16 cellular contexts compared by ENCODE assay signal in genomic region chr14:75675265-75675960, GRCh38. TPM values are rescaled to one million over a fixed set of nuclear protein-coding genes. Genes with fewer than 3 reads are reported as not detected.
DNase-seq lines count a peak whose midpoint lies in the region; ATAC-seq and TF ChIP-seq lines count a peak whose summit lies in the region.
"Had no signal": no experiment of that assay in that cellular context is flagged by ENCODE, and none has a peak within 500 bp of the region (broad histone marks: within the 10 kb centered on the region; RNA-seq: fewer than 3 reads in every experiment).

No MANE protein-coding gene starts in this region.

- 86 to 100% methylated on average over 1 to 2 of the region's 2 CpGs for WGBS in endodermal cell (ENCODE audit: insufficient coverage in 1 of 2, insufficient read length in 1 of 2), 2 experiments

- no peak overlapping the region for H3K27ac Mint-ChIP-seq in endodermal cell
- H3K27ac Mint-ChIP-seq: activated T-helper 2 cell treated with anti-CD3 and anti-CD28 coated beads, Interferon-gamma antibody, Interleukin-2, Interleukin-4, amounts not matched to agents 10 μg/mL and 5 μg/mL and 100 μg/mL, durations not matched to agents 14 hours and 24 hours and 36 hours; T-helper 17 cell had no signal

- peaks cover 33% of the 10 kb centered on the region for H3K36me3 ChIP-seq in endodermal cell (ENCODE audit: control insufficient read depth, insufficient read depth, low read length)
- H3K36me3 ChIP-seq: thyroid gland had no signal

- no peaks in the 10 kb centered on the region for H3K4me1 ChIP-seq in endodermal cell (ENCODE audit: control insufficient read depth, insufficient read depth, low read length)
- H3K4me1 ChIP-seq: thyroid gland had no signal

- TF ChIP-seq CTCF in NB4 (IDR thresholded peaks at IDR 0.05; ENCODE audit: low read depth, low read length) (no peak), endodermal cell (conservative IDR thresholded peaks at IDR 0.05) (peak; percentile 76)

- peaks cover 42% of the 10 kb centered on the region for H3K36me3 Mint-ChIP-seq in endodermal cell (ENCODE audit: low read depth)

- peaks cover 5% of the 10 kb centered on the region for H3K27me3 Mint-ChIP-seq in endodermal cell (ENCODE audit: insufficient read depth)
- H3K27me3 Mint-ChIP-seq: T-helper 17 cell had no signal

- peak; percentile 31 for DNase-seq in NCI-H82 (lab: John Stamatoyannopoulos, UW)
- DNase-seq in NCI-H82 treated with DMSO at 0.1 percent for 48 hours (lab: John Stamatoyannopoulos, UW; ENCODE audit: unreplicated experiment): no peak
- DNase-seq in NB4 (ENCODE audit: low read depth): peak; percentile 17
- DNase-seq in endodermal cell: peak; percentile 49
- DNase-seq in renal cortical epithelial cell (ENCODE audit: low read depth): peak; percentile 6
- no peak for DNase-seq in NCI-H748 treated with DMSO at 0.1 percent for 48 hours (lab: John Stamatoyannopoulos, UW)
- no peak for DNase-seq in foreskin melanocyte
- DNase-seq: activated CD4-positive, alpha-beta T cell treated with anti-CD3 and anti-CD28 coated beads, Interleukin-2, amount 50 U/mL, for 1 hour; COR-L47; NCI-H2171; T-helper 17 cell; thyroid gland had no signal

- H3K4me3 Mint-ChIP-seq in endodermal cell: no peak overlapping the region
- H3K4me3 Mint-ChIP-seq: T-helper 17 cell had no signal

- peaks cover 4% of the 10 kb centered on the region for H3K9me3 Mint-ChIP-seq in endodermal cell
- H3K9me3 Mint-ChIP-seq: activated T-helper 2 cell treated with anti-CD3 and anti-CD28 coated beads, Interferon-gamma antibody, Interleukin-2, Interleukin-4, amounts not matched to agents 10 μg/mL and 5 μg/mL and 100 μg/mL, durations not matched to agents 14 hours and 24 hours and 36 hours had no signal

- H3K9me3 ChIP-seq in endodermal cell (ENCODE audit: control insufficient read depth, low read length): no peaks in the 10 kb centered on the region
- H3K9me3 ChIP-seq: thyroid gland had no signal

- no peak for ATAC-seq in HG02970 (IDR thresholded peaks at IDR 0.05; ENCODE audit: low FRiP score, unreplicated experiment)
- ATAC-seq: T-helper 17 cell had no signal

- no peak overlapping the region for H3K4me3 ChIP-seq in NB4 (ENCODE audit: low read depth, low read length)
- no peak overlapping the region for H3K4me3 ChIP-seq in endodermal cell (ENCODE audit: low read length)
- H3K4me3 ChIP-seq: lung, thyroid gland had no signal

- TF ChIP-seq POLR2A in NB4 (IDR thresholded peaks at IDR 0.05; ENCODE audit: extremely low read depth, insufficient read length): no peak

- H3K27ac ChIP-seq in endodermal cell (ENCODE audit: low read depth, low read length): no peak overlapping the region
- H3K27ac ChIP-seq: KMS-11, thyroid gland had no signal

- no peak overlapping the region for H3K9ac ChIP-seq in endodermal cell (ENCODE audit: extremely low read depth, low read length, poor library complexity, severe bottlenecking)
- H3K9ac ChIP-seq: KMS-11 had no signal

- peaks cover 12% of the 10 kb centered on the region for H3K4me1 Mint-ChIP-seq in endodermal cell

- peaks cover 8% of the 10 kb centered on the region for H3K27me3 ChIP-seq in endodermal cell (ENCODE audit: control insufficient read depth, insufficient read depth, low read length, poor library complexity, severe bottlenecking)
- H3K27me3 ChIP-seq: thyroid gland had no signal

RNA-seq across cellular contexts. Expression of gene TTLL5, which starts 14.4 kb away (rescaled TPM):
- 10 to 100 TPM; 50.5 to 54.2 TPM for total RNA-seq in endodermal cell
- polyA plus RNA-seq in endodermal cell (2013, experiment 1 of 2): 22.0 TPM
- 22.6 TPM for polyA plus RNA-seq in endodermal cell (2013, experiment 2 of 2)
- 16.5 and 34.1 TPM in 2 replicates for total RNA-seq in renal cortical epithelial cell

RNA-seq across cellular contexts. Expression of gene ERG28, which starts 14.7 kb away (rescaled TPM):
- total RNA-seq in endodermal cell (10 to 100 TPM; 32.2 to 36.3 TPM), renal cortical epithelial cell (4.3 and 6.9 TPM in 2 replicates)
- polyA plus RNA-seq in endodermal cell (2013, experiment 1 of 2): 39.3 TPM
- 39.0 TPM for polyA plus RNA-seq in endodermal cell (2013, experiment 2 of 2)

Comparison
In these comparisons a context has a peak if more than half of its experiments do, and no peak if none do; other contexts are left out.
1. DNase-seq: peak in NCI-H82 (single experiment), NB4 (single experiment), endodermal cell (single experiment) and renal cortical epithelial cell (single experiment); none in NCI-H82 treated with DMSO at 0.1 percent for 48 hours (single experiment), NCI-H748 treated with DMSO at 0.1 percent for 48 hours (single experiment) and foreskin melanocyte (single experiment).